8 cellular contexts compared by ENCODE assay signal in genomic region chr18:59996370-59996966, GRCh38.
DNase-seq lines count a peak whose midpoint lies in the region; ATAC-seq, FAIRE-seq and TF ChIP-seq lines count a peak whose summit lies in the region.

No MANE protein-coding gene starts in this region.

- H3K4me3 ChIP-seq in WI38 (ENCODE audit: low read depth, low read length), result no peak overlapping the region
- H3K4me3 ChIP-seq in keratinocyte (ENCODE audit: control insufficient read depth in 2 of 3, extremely low read depth in 1 of 3, insufficient read depth in 2 of 3, low read depth in 1 of 3, low read length in 3 of 3), result no peak overlapping the region

- no peaks in the 10 kb centered on the region for H4K20me1 ChIP-seq in keratinocyte (ENCODE audit: control insufficient read depth, extremely low read depth, insufficient read depth, low read length)

- no peaks in the 10 kb centered on the region for H3K9me3 ChIP-seq in keratinocyte (ENCODE audit: control insufficient read depth, low read depth, low read length)

- peak; percentile 75 for TF ChIP-seq CTCF in WI38 (IDR thresholded peaks at IDR 0.05; ENCODE audit: low read depth, low read length)
- peak; percentile 72 to 81 (median 79) for TF ChIP-seq CTCF in keratinocyte (optimal IDR thresholded peaks at IDR 0.05 in 1 of 3, IDR thresholded peaks at IDR 0.05 in 1 of 3, conservative IDR thresholded peaks at IDR 0.05 in 1 of 3; ENCODE audit: extremely low read depth in 1 of 3, insufficient read depth in 2 of 3, low read length in 3 of 3)

- no peaks in the 10 kb centered on the region for H3K79me2 ChIP-seq in keratinocyte (ENCODE audit: control insufficient read depth, insufficient read depth, low read length)

- H3K4me2 ChIP-seq in keratinocyte (ENCODE audit: control insufficient read depth, extremely low read depth, insufficient read depth, low read depth, low read length), result no peak overlapping the region

- no peaks in the 10 kb centered on the region for H3K4me1 ChIP-seq in keratinocyte (ENCODE audit: control insufficient read depth, extremely low read depth, insufficient read depth, low read length)

- no peak overlapping the region for H2AFZ ChIP-seq in keratinocyte (ENCODE audit: control insufficient read depth, low read length)

- DNase-seq in stimulated activated CD4-positive, alpha-beta T cell treated with anti-CD3 and anti-CD28 coated beads, Interleukin-15, amount 100 ng/mL, for 24 hours, result peak; percentile 33
- DNase-seq in stimulated activated CD4-positive, alpha-beta T cell treated with anti-CD3 and anti-CD28 coated beads, Interleukin-4, amount 100 ng/mL, for 4 hours, result no peak
- DNase-seq in NCI-H146 (lab: John Stamatoyannopoulos, UW) (peak; percentile 74), keratinocyte (ENCODE audit: low read depth, low spot score) (peak; percentile 19), OCI-M2 (lab: John Stamatoyannopoulos, UW; ENCODE audit: unreplicated experiment) (no peak), mucosa of gallbladder (ENCODE audit: low spot score) (no peak)

- peak; percentile 78 for FAIRE-seq in keratinocyte (lab: Jason Lieb, UNC)

- peak; percentile 58 for ATAC-seq in HG02588 (IDR thresholded peaks at IDR 0.05; ENCODE audit: unreplicated experiment)

- H3K27me3 ChIP-seq in keratinocyte (ENCODE audit: control insufficient read depth, extremely low read depth, insufficient read depth, low read length), result no peaks in the 10 kb centered on the region

- no peak overlapping the region for H3K9ac ChIP-seq in keratinocyte (ENCODE audit: control insufficient read depth, extremely low read depth, insufficient read depth, low read length)

- dilution Hi-C loops in keratinocyte (cut with MboI; ENCODE audit: extremely low pct_ligation_motif_present, low sequenced_read_pairs), result loop anchor here (25.0 kb wide), 1 partner anchor 566 kb away; no protein-coding TSS in a partner anchor

- H3K27ac ChIP-seq in keratinocyte (ENCODE audit: control insufficient read depth, insufficient read depth, low read length), result no peak overlapping the region

- no peaks in the 10 kb centered on the region for H3K9me1 ChIP-seq in keratinocyte (ENCODE audit: control insufficient read depth, extremely low read depth, insufficient read depth, low read length)

- no peaks in the 10 kb centered on the region for H3K36me3 ChIP-seq in keratinocyte (ENCODE audit: control insufficient read depth in 2 of 2, extremely low read depth in 1 of 2, insufficient read depth in 2 of 2, low read length in 2 of 2)

Comparison
In these comparisons a context has a peak if more than half of its experiments do, and no peak if none do; other contexts are left out.
1. DNase-seq: peak in stimulated activated CD4-positive, alpha-beta T cell treated with anti-CD3 and anti-CD28 coated beads, Interleukin-15, amount 100 ng/mL, for 24 hours (single experiment), NCI-H146 (single experiment) and keratinocyte (single experiment); none in stimulated activated CD4-positive, alpha-beta T cell treated with anti-CD3 and anti-CD28 coated beads, Interleukin-4, amount 100 ng/mL, for 4 hours (0 of 2), OCI-M2 (single experiment) and mucosa of gallbladder (single experiment).